Comparison of ENCODE assay signal across 9 cellular contexts in genomic region chr3:30944124-30944523, GRCh38. TPM values are rescaled to one million over a fixed set of nuclear protein-coding genes. Genes with fewer than 3 reads are reported as not detected.
"Had no signal": no experiment of that assay in that cellular context is flagged by ENCODE, and none has a peak within 500 bp of the region (broad histone marks: within the 10 kb centered on the region; RNA-seq: fewer than 3 reads in every experiment).

No MANE protein-coding gene starts in this region.

- H3K4me1 ChIP-seq: HAP-1 had no signal

- H3K9ac ChIP-seq: GM23248 had no signal

- H3K4me1 Mint-ChIP-seq: IgD-negative memory B cell had no signal

- H3K9me3 ChIP-seq: HAP-1 had no signal

- H3K27ac Mint-ChIP-seq: HFFc6, IgD-negative memory B cell had no signal

- H3K4me3 Mint-ChIP-seq: HFFc6, IgD-negative memory B cell had no signal

- ATAC-seq: HCT116, HepG2 had no signal

- H3K36me3 ChIP-seq: HAP-1 had no signal

- H3K4me3 ChIP-seq: GM23248, HAP-1 had no signal

- H3K36me3 Mint-ChIP-seq: IgD-negative memory B cell had no signal

- H3K27ac ChIP-seq: GM23248, HL-60 had no signal

- FAIRE-seq: HepG2 had no signal

- DNase-seq: GM23248, H7, HFFc6 had no signal

- H2AFZ ChIP-seq: GM23248 had no signal

- H3K9me3 Mint-ChIP-seq: HFFc6 had no signal

RNA-seq across cellular contexts. Expression of gene GADL1, which starts 49.7 kb away (rescaled TPM):
- total RNA-seq: GM23248, H4, H7, HepG2, HFFc6 had no signal
- polyA plus RNA-seq: GM23248, HepG2, IgD-negative memory B cell had no signal
